Comparison of ENCODE assay signal across 30 cellular contexts in the genomic region with DNA sequence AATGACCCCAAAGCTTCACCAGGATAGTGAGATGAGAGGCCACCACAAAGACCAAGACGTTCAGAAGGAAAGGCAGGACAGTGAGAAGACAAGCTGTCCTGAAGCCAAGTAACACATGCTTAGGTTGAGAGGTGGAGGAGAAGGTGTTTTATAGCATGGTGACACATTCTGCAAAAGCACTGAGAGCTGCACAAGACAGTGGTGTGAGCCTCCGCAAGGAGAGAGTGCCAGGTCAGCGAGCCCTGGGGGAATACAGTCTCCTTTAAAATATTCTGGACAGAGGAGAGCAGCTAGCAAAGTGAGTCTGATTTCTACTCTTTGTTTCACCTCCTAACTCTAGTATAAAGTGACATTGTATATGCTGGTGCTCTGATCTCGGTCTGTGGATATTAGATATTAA.
"Had no signal": no experiment of that assay in that cellular context is flagged by ENCODE, and none has a peak within 500 bp of the region (broad histone marks: within the 10 kb centered on the region; RNA-seq: fewer than 3 reads in every experiment).

No MANE protein-coding gene starts in this region.

- H3K27ac Mint-ChIP-seq: activated B cell treated with CpG ODN at 0.5 μM for 24 hours; activated CD8-positive, alpha-beta T cell treated with anti-CD3 and anti-CD28 coated beads for 36 hours; activated naive CD8-positive, alpha-beta T cell; activated T-helper 17 cell treated with anti-CD3 and anti-CD28 coated beads, Interleukin-2, amount 50 U/mL, for 72 hours; effector memory CD8-positive, alpha-beta T cell; T-helper 17 cell; T-helper 2 cell treated with Interferon-gamma antibody and Interleukin-4, amounts not matched to agents 5 μg/mL and 100 μg/mL, for 36 hours had no signal

- ATAC-seq: activated CD4-positive, CD25-positive, alpha-beta regulatory T cell treated with anti-CD3 and anti-CD28 coated beads, Interleukin-2, amount 50 U/mL, for 24 hours; activated CD8-positive, alpha-beta T cell treated with anti-CD3 and anti-CD28 coated beads for 36 hours; activated T-cell treated with anti-CD3 and anti-CD28 coated beads, Interleukin-2, amount 50 U/mL, for 4 hours; activated T-helper 17 cell treated with anti-CD3 and anti-CD28 coated beads, Interleukin-2, amount 50 U/mL, for 72 hours; effector memory CD8-positive, alpha-beta T cell; foreskin keratinocyte; gastroesophageal sphincter; T-helper 17 cell had no signal

- H3K9me3 Mint-ChIP-seq: activated B cell treated with CpG ODN at 0.5 μM for 24 hours; activated CD8-positive, alpha-beta T cell treated with anti-CD3 and anti-CD28 coated beads for 36 hours; effector memory CD8-positive, alpha-beta T cell; T-helper 2 cell treated with Interferon-gamma antibody and Interleukin-4, amounts not matched to agents 5 μg/mL and 100 μg/mL, for 36 hours had no signal

- H3K4me3 ChIP-seq: esophagus muscularis mucosa, gastroesophageal sphincter had no signal

- H3K9me3 ChIP-seq: esophagus muscularis mucosa, gastroesophageal sphincter had no signal

- H3K27ac ChIP-seq: brain microvascular endothelial cell, esophagus muscularis mucosa, foreskin keratinocyte, gastroesophageal sphincter, WERI-Rb-1 had no signal

- H3K4me1 ChIP-seq: foreskin keratinocyte, gastroesophageal sphincter had no signal

- H3K4me1 Mint-ChIP-seq: activated T-helper 17 cell treated with anti-CD3 and anti-CD28 coated beads, Interleukin-2, amount 50 U/mL, for 72 hours had no signal

- H3K27me3 ChIP-seq: brain microvascular endothelial cell, esophagus muscularis mucosa, foreskin keratinocyte, gastroesophageal sphincter had no signal

- H3K4me3 Mint-ChIP-seq: activated B cell treated with CpG ODN at 0.5 μM for 24 hours; activated CD8-positive, alpha-beta T cell treated with anti-CD3 and anti-CD28 coated beads for 36 hours; activated naive CD8-positive, alpha-beta T cell; activated T-cell treated with anti-CD3 and anti-CD28 coated beads, Interleukin-2, amount 50 U/mL, for 4 hours; activated T-helper 17 cell treated with anti-CD3 and anti-CD28 coated beads, Interleukin-2, amount 50 U/mL, for 72 hours; effector memory CD8-positive, alpha-beta T cell; T-helper 2 cell treated with Interferon-gamma antibody and Interleukin-4, amounts not matched to agents 5 μg/mL and 100 μg/mL, for 36 hours had no signal

- H3K27me3 Mint-ChIP-seq: activated B cell treated with CpG ODN at 0.5 μM for 24 hours; activated CD8-positive, alpha-beta T cell treated with anti-CD3 and anti-CD28 coated beads for 36 hours; activated naive CD8-positive, alpha-beta T cell; activated T-helper 17 cell treated with anti-CD3 and anti-CD28 coated beads, Interleukin-2, amount 50 U/mL, for 72 hours; effector memory CD8-positive, alpha-beta T cell; T-helper 17 cell had no signal

- H3K36me3 ChIP-seq: brain microvascular endothelial cell, gastroesophageal sphincter, WERI-Rb-1 had no signal

- DNase-seq: activated B cell treated with CpG ODN at 0.5 μM for 24 hours; activated CD4-positive, alpha-beta T cell treated with anti-CD3 and anti-CD28 coated beads for 48 hours; activated CD4-positive, alpha-beta T cell treated with anti-CD3 and anti-CD28 coated beads, Interleukin-2, amount 50 U/mL, for 1 hour; activated CD4-positive, alpha-beta T cell treated with anti-CD3 and anti-CD28 coated beads, Interleukin-2, amount 50 U/mL, for 48 hours; activated CD8-positive, alpha-beta memory T cell treated with anti-CD3 and anti-CD28 coated beads for 24 hours; activated CD8-positive, alpha-beta T cell treated with anti-CD3 and anti-CD28 coated beads for 36 hours; activated effector memory CD4-positive, alpha-beta T cell treated with Interleukin-2 at 50 U/mL for 16 hours; activated gamma-delta T cell treated with Interleukin-2 at 50 U/mL for 16 hours; activated naive CD4-positive, alpha-beta T cell treated with anti-CD3 and anti-CD28 coated beads, Interleukin-2, amount 50 U/mL, for 16 hours; activated naive CD4-positive, alpha-beta T cell treated with Interleukin-2 at 50 U/mL for 16 hours; activated T-cell treated with anti-CD3 and anti-CD28 coated beads, Interleukin-2, amount 50 U/mL, for 4 hours; amniotic stem cell; anterior cingulate cortex; brain microvascular endothelial cell; cortex of kidney; dermis blood vessel endothelial cell; effector CD4-positive, alpha-beta T cell; effector memory CD8-positive, alpha-beta T cell; erythroblast; foreskin keratinocyte; T-helper 1 cell; T-helper 17 cell; T1000; WERI-Rb-1 had no signal
